Comparison of ENCODE assay signal across 24 cellular contexts in the genomic region with DNA sequence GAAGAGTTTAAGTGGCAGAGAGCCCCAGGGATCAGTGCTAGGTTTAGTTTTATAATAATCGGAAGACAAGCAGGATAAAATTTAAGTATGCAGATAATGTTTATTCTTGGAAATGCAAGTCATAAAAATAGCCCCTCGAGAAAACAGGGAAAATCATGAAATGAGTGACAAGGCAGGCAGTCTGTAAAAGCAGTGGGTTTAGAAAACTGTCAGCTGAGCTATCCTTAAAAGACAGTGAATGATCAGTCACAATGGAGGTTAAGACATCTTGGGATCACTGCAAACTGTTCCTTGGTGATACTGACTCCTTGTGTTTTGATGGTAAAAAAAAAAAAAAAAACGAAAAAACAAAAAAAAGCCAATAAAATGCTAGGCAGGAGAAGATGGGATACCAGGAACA.
"Had no signal": no experiment of that assay in that cellular context is flagged by ENCODE, and none has a peak within 500 bp of the region (broad histone marks: within the 10 kb centered on the region; RNA-seq: fewer than 3 reads in every experiment).

No MANE protein-coding gene starts in this region.

- H3K9me3 Mint-ChIP-seq: dendritic cell treated with granulocyte-macrophage colony-stimulating factor and Interleukin-4, amounts not matched to agents 40 ng/mL and 50 ng/mL, for 4 days; immature natural killer cell; naive thymus-derived CD8-positive, alpha-beta T cell; neural crest cell; stimulated activated effector memory CD8-positive, alpha-beta T cell treated with anti-CD3 and anti-CD28 coated beads, Interleukin-12 subunit alpha, Interleukin-12 subunit beta, amount 100 ng/mL, for 72 hours; type B pancreatic cell had no signal

- DNase-seq: colonic mucosa; effector memory CD4-positive, alpha-beta T cell; foreskin keratinocyte; heart right ventricle; hippocampal formation; immature natural killer cell; islet precursor cell; left ventricle myocardium superior; lower lobe of right lung; naive thymus-derived CD8-positive, alpha-beta T cell; stimulated activated CD4-positive, alpha-beta T cell treated with anti-CD3 and anti-CD28 coated beads, Interleukin-2, amount 100 ng/mL, for 24 hours; stimulated activated CD4-positive, alpha-beta T cell treated with anti-CD3 and anti-CD28 coated beads, Interleukin-4, amount 100 ng/mL, for 24 hours; stimulated activated naive CD8-positive, alpha-beta T cell treated with anti-CD3 and anti-CD28 coated beads, Interleukin-15, Interleukin-2, amounts not matched to agents 100 U/mL and 50 U/mL, for 24 hours; testis; tibial artery had no signal

- H3K36me3 Mint-ChIP-seq: immature natural killer cell; naive thymus-derived CD8-positive, alpha-beta T cell; stimulated activated effector memory CD8-positive, alpha-beta T cell treated with anti-CD3 and anti-CD28 coated beads, Interleukin-12 subunit alpha, Interleukin-12 subunit beta, amount 100 ng/mL, for 72 hours had no signal

- H3K36me3 ChIP-seq: colonic mucosa, esophagus muscularis mucosa, gastroesophageal sphincter, heart right ventricle, prostate gland, right atrium auricular region, tibial artery had no signal

- H3K9ac ChIP-seq: parathyroid adenoma had no signal

- H3K4me1 Mint-ChIP-seq: immature natural killer cell; naive thymus-derived CD8-positive, alpha-beta T cell; neural crest cell; stimulated activated effector memory CD8-positive, alpha-beta T cell treated with anti-CD3 and anti-CD28 coated beads, Interleukin-12 subunit alpha, Interleukin-12 subunit beta, amount 100 ng/mL, for 72 hours had no signal

- H2AFZ ChIP-seq: parathyroid adenoma had no signal

- H3K4me3 ChIP-seq: colonic mucosa, esophagus muscularis mucosa, gastroesophageal sphincter, heart right ventricle, lower lobe of right lung, prostate gland, right atrium auricular region, testis, tibial artery had no signal

- H3K79me2 ChIP-seq: parathyroid adenoma had no signal

- H3K27ac ChIP-seq: colonic mucosa, esophagus muscularis mucosa, foreskin keratinocyte, gastroesophageal sphincter, heart right ventricle, lower lobe of right lung, parathyroid adenoma, prostate gland, right atrium auricular region, testis, tibial artery had no signal

- H3K4me3 Mint-ChIP-seq: dendritic cell treated with granulocyte-macrophage colony-stimulating factor and Interleukin-4, amounts not matched to agents 40 ng/mL and 50 ng/mL, for 4 days; immature natural killer cell; naive thymus-derived CD8-positive, alpha-beta T cell; neural crest cell; stimulated activated effector memory CD8-positive, alpha-beta T cell treated with anti-CD3 and anti-CD28 coated beads, Interleukin-12 subunit alpha, Interleukin-12 subunit beta, amount 100 ng/mL, for 72 hours; type B pancreatic cell had no signal

- H3K9me3 ChIP-seq: colonic mucosa, esophagus muscularis mucosa, gastroesophageal sphincter, heart right ventricle, lower lobe of right lung, prostate gland, right atrium auricular region, testis, tibial artery had no signal

- H3K27ac Mint-ChIP-seq: dendritic cell treated with granulocyte-macrophage colony-stimulating factor and Interleukin-4, amounts not matched to agents 40 ng/mL and 50 ng/mL, for 4 days; immature natural killer cell; naive thymus-derived CD8-positive, alpha-beta T cell; stimulated activated effector memory CD8-positive, alpha-beta T cell treated with anti-CD3 and anti-CD28 coated beads, Interleukin-12 subunit alpha, Interleukin-12 subunit beta, amount 100 ng/mL, for 72 hours; type B pancreatic cell had no signal

- H3K4me1 ChIP-seq: colonic mucosa, foreskin keratinocyte, gastroesophageal sphincter, heart right ventricle, lower lobe of right lung, prostate gland, right atrium auricular region, testis, tibial artery had no signal

- H3K27me3 ChIP-seq: colonic mucosa, esophagus muscularis mucosa, foreskin keratinocyte, gastroesophageal sphincter, heart right ventricle, right atrium auricular region, testis, tibial artery had no signal

- H3K27me3 Mint-ChIP-seq: dendritic cell treated with granulocyte-macrophage colony-stimulating factor and Interleukin-4, amounts not matched to agents 40 ng/mL and 50 ng/mL, for 4 days; type B pancreatic cell had no signal
